31 cellular contexts compared by ENCODE assay signal in genomic region chr4:94411296-94411695, GRCh38. TPM values are rescaled to one million over a fixed set of nuclear protein-coding genes. Genes with fewer than 3 reads are reported as not detected.
A peak's percentile ranks its signal among the peaks of the same experiment; 100 is the strongest.
DNase-seq lines count a peak whose midpoint lies in the region; ATAC-seq and TF ChIP-seq lines count a peak whose summit lies in the region.
"Had no signal": no experiment of that assay in that cellular context is flagged by ENCODE, and none has a peak within 500 bp of the region (broad histone marks: within the 10 kb centered on the region; RNA-seq: fewer than 3 reads in every experiment).

No MANE protein-coding gene starts in this region.

- in situ Hi-C loops in gastrocnemius medialis (cut with MboI; ENCODE audit: low sequenced_read_pairs in 4 of 4), result no loop called here

- H3K4me3 ChIP-seq in A673 (ENCODE audit: low read depth, low read length, poor library complexity, severe bottlenecking) (no peak overlapping the region), Karpas-422 (ENCODE audit: low read length) (no peak overlapping the region), coronary artery (no peak overlapping the region), gastrocnemius medialis (peak overlapping the region in 1 of 4 donors; percentile 17)
- H3K4me3 ChIP-seq: BLaER1 treated with 17β-estradiol and CSF1 and Interleukin-3, amounts not matched to agents 10 nM and 100 nM; GM12878; hepatocyte; lung; mucosa of descending colon; SJSA1; spleen; testis had no signal

- H3K79me2 ChIP-seq in Karpas-422 (ENCODE audit: low read length), result no peaks in the 10 kb centered on the region
- H3K79me2 ChIP-seq: hepatocyte had no signal

- H4K20me1 ChIP-seq in Karpas-422 (ENCODE audit: insufficient read depth, low read depth, low read length), result no peaks in the 10 kb centered on the region
- H4K20me1 ChIP-seq: BLaER1 treated with 17β-estradiol and CSF1 and Interleukin-3, amounts not matched to agents 10 nM and 100 nM had no signal

- no peak overlapping the region for H3K4me2 ChIP-seq in Karpas-422 (ENCODE audit: low read depth, low read length, poor library complexity, severe bottlenecking)

- DNase-seq in A673 (ENCODE audit: low spot score), result peak; percentile 71
- peak; percentile 14 for DNase-seq in Karpas-422
- no peak for DNase-seq in coronary artery (ENCODE audit: low spot score)
- DNase-seq in gastrocnemius medialis, result no peak
- DNase-seq in foreskin melanocyte, result no peak
- no peak for DNase-seq in OCI-M2 (lab: John Stamatoyannopoulos, UW; ENCODE audit: unreplicated experiment)
- DNase-seq in NCI-H82 treated with DMSO at 0.1 percent for 48 hours (lab: John Stamatoyannopoulos, UW; ENCODE audit: unreplicated experiment), result no peak
- DNase-seq: activated B cell treated with CpG ODN at 0.5 μM for 24 hours; activated CD4-positive, alpha-beta T cell treated with anti-CD3 and anti-CD28 coated beads, Interleukin-2, amount 50 U/mL, for 1 hour; activated effector memory CD4-positive, alpha-beta T cell treated with Interleukin-2 at 50 U/mL for 16 hours; activated T-cell treated with anti-CD3 and anti-CD28 coated beads, Interleukin-2, amount 50 U/mL, for 1 hour; anterior cingulate cortex; cortex of kidney; HCEC 1CT; mucosa of descending colon; natural killer cell; NCI-H1417 treated with DMSO at 0.1 percent for 48 hours; NCI-H2081; NCI-H526; NK-92 treated with Interleukin-12 subunit alpha and Interleukin-12 subunit beta, amount 100 ng/mL, for 24 hours; occipital lobe; spleen; stimulated activated CD4-positive, alpha-beta T cell treated with anti-CD3 and anti-CD28 coated beads, Interleukin-2, amount 100 ng/mL, for 24 hours; stimulated activated naive CD8-positive, alpha-beta T cell treated with anti-CD3 and anti-CD28 coated beads, Interleukin-15, Interleukin-2, amounts not matched to agents 100 U/mL and 50 U/mL, for 24 hours had no signal

- CTCF ChIA-PET in A673 (lab: Charles Lee), result interaction anchor here (0.7 kb wide), 1 partner anchor 171 kb away, joined by 5 read pairs; no protein-coding TSS in a partner anchor

- H3K36me3 ChIP-seq in A673 (ENCODE audit: insufficient read depth, low read length, poor library complexity, severe bottlenecking), result no peaks in the 10 kb centered on the region
- H3K36me3 ChIP-seq in Karpas-422 (ENCODE audit: insufficient read depth, low read length), result no peaks in the 10 kb centered on the region
- no peaks in the 10 kb centered on the region for H3K36me3 ChIP-seq in gastrocnemius medialis
- H3K36me3 ChIP-seq: BLaER1 treated with 17β-estradiol and CSF1 and Interleukin-3, amounts not matched to agents 10 nM and 100 nM; SJSA1; spleen had no signal

- ATAC-seq in gastrocnemius medialis, result no peak
- ATAC-seq: GM12878; mucosa of descending colon; natural killer cell; PC-3; stimulated activated naive CD8-positive, alpha-beta T cell treated with anti-CD3 and anti-CD28 coated beads, Interleukin-15, Interleukin-2, amounts not matched to agents 100 U/mL and 50 U/mL, for 24 hours had no signal

- intact Hi-C loops in A673 (cut with micrococcal nuclease; ENCODE audit: unreplicated experiment), result loop anchor here (2.0 to 10.0 kb wide), 4 partner anchors 324 to 1144 kb away; no protein-coding TSS in a partner anchor
- intact Hi-C loops in gastrocnemius medialis (cut with DNase I; ENCODE audit: low total_unique reads), result no loop called here

- POLR2A ChIA-PET in A673 (lab: Charles Lee; ENCODE audit: low non-redundant PET), result interaction anchor here (0.6 to 0.8 kb wide), 2 partner anchors 41 to 223 kb away, joined by 3 to 5 read pairs; no protein-coding TSS in a partner anchor

- no peak overlapping the region for H2AFZ ChIP-seq in Karpas-422 (ENCODE audit: low read length)
- H2AFZ ChIP-seq: hepatocyte had no signal

- H3K9me2 ChIP-seq in Karpas-422 (replicated peaks; ENCODE audit: insufficient read depth, low read length), result no peaks in the 10 kb centered on the region

- TF ChIP-seq POLR2A in gastrocnemius medialis (IDR thresholded peaks at IDR 0.05), result no peak

- H3K27me3 ChIP-seq in A673 (replicated peaks; ENCODE audit: insufficient read depth, low read depth, low read length, poor library complexity) (no peaks in the 10 kb centered on the region), Karpas-422 (ENCODE audit: low read length) (no peaks in the 10 kb centered on the region), gastrocnemius medialis (no peaks in the 10 kb centered on the region)
- H3K27me3 ChIP-seq: BLaER1 treated with 17β-estradiol and CSF1 and Interleukin-3, amounts not matched to agents 10 nM and 100 nM; hepatocyte; SJSA1; testis had no signal

- H3K4me1 ChIP-seq in A673 (ENCODE audit: insufficient read depth, low read length, poor library complexity, severe bottlenecking) (peaks cover 72% of the 10 kb centered on the region), Karpas-422 (ENCODE audit: low read length) (no peaks in the 10 kb centered on the region), gastrocnemius medialis (peaks cover 55 to 65% of the 10 kb centered on the region in 2 donors)

- TF ChIP-seq CTCF in A673 (conservative IDR thresholded peaks at IDR 0.05; ENCODE audit: low read depth, low read length) (no peak), coronary artery (IDR thresholded peaks at IDR 0.05) (no peak), gastrocnemius medialis (IDR thresholded peaks at IDR 0.05 in 4 of 5, conservative IDR thresholded peaks at IDR 0.05 in 1 of 5) (no peak)

- no TSS peak for BruUV-seq in A673 (replicated peaks; lab: Mats Ljungman, UMichigan)

- H3K9ac ChIP-seq in Karpas-422 (ENCODE audit: low read length), result no peak overlapping the region
- H3K9ac ChIP-seq: BLaER1 treated with 17β-estradiol and CSF1 and Interleukin-3, amounts not matched to agents 10 nM and 100 nM had no signal

- H3K27ac ChIP-seq in A673 (ENCODE audit: low read depth, low read length, poor library complexity, severe bottlenecking), result peak overlapping the region; percentile 100
- no peak overlapping the region for H3K27ac ChIP-seq in Karpas-422 (ENCODE audit: low read length)
- peak overlapping the region; percentile 70 to 73 for H3K27ac ChIP-seq in coronary artery
- H3K27ac ChIP-seq in gastrocnemius medialis, result peak overlapping the region; percentile 87 to 94 (median 88)
- H3K27ac ChIP-seq: BLaER1 treated with 17β-estradiol and CSF1 and Interleukin-3, amounts not matched to agents 10 nM and 100 nM; SJSA1 had no signal

- H3K9me3 ChIP-seq in A673 (ENCODE audit: low read depth, low read length, poor library complexity, severe bottlenecking) (no peaks in the 10 kb centered on the region), Karpas-422 (ENCODE audit: low read length) (no peaks in the 10 kb centered on the region), gastrocnemius medialis (no peaks in the 10 kb centered on the region)
- H3K9me3 ChIP-seq: BLaER1 treated with 17β-estradiol and CSF1 and Interleukin-3, amounts not matched to agents 10 nM and 100 nM; mucosa of descending colon; SJSA1; spleen; testis had no signal

RNA-seq across cellular contexts. Expression of gene PDLIM5, which starts 40.4 kb away (rescaled TPM):
- total RNA-seq in A673 (2021) (174 and 183 TPM in 2 replicates), gastrocnemius medialis (100 to 1,000 TPM; 473 to 833 (median 673) TPM)
- total RNA-seq in Karpas-422 (2014; rRNA removed; shearing (Covaris generic); ENCODE audit: low replicate concordance), result 30.2 and 53.8 TPM in 2 replicates

Comparison
In these comparisons a context has a peak if more than half of its experiments do, and no peak if none do; other contexts are left out.
1. DNase-seq: peak in A673 (single experiment) and Karpas-422 (single experiment); none in coronary artery (single experiment), gastrocnemius medialis (0 of 2), foreskin melanocyte (single experiment), OCI-M2 (single experiment) and NCI-H82 treated with DMSO at 0.1 percent for 48 hours (single experiment).